In genomic region chr3:53254810-53255359, GRCh38 we compare ENCODE assay signal across 8 cellular contexts. TPM values are rescaled to one million over a fixed set of nuclear protein-coding genes. Genes with fewer than 3 reads are reported as not detected.
DNase-seq lines count a peak whose midpoint lies in the region; ATAC-seq lines count a peak whose summit lies in the region.

No MANE protein-coding gene starts in this region.

- no peaks in the 10 kb centered on the region for H3K36me3 Mint-ChIP-seq in naive B cell

- no peaks in the 10 kb centered on the region for H3K9me3 ChIP-seq in stomach smooth muscle (ENCODE audit: control insufficient read depth in 2 of 2, low read length in 2 of 2)

- peak; percentile 21 to 43 for DNase-seq in activated CD4-positive, alpha-beta T cell treated with anti-CD3 and anti-CD28 coated beads for 24 hours (ENCODE audit: low read depth in 2 of 2)
- no peak for DNase-seq in activated CD4-positive, alpha-beta T cell treated with anti-CD3 and anti-CD28 coated beads for 1 hour
- DNase-seq in NOMO-1 treated with DMSO at 0.1 percent for 48 hours (lab: John Stamatoyannopoulos, UW; ENCODE audit: unreplicated experiment) (peak; percentile 51), activated T-helper 1 cell treated with Interleukin-2 at 50 U/mL for 16 hours (ENCODE audit: low read depth) (peak; percentile 29), fibroblast of gingiva (ENCODE audit: low read depth) (peak; percentile 38), naive B cell (peak; percentile 30)

- peak overlapping the region; percentile 69 for H3K27ac ChIP-seq in stomach smooth muscle (ENCODE audit: low read length)

- no peaks in the 10 kb centered on the region for H3K36me3 ChIP-seq in stomach smooth muscle (ENCODE audit: control insufficient read depth in 2 of 2, insufficient read depth in 2 of 2, low read length in 2 of 2)

- no peaks in the 10 kb centered on the region for H3K27me3 Mint-ChIP-seq in naive B cell

- peak overlapping the region; percentile 87 to 94 (median 90) for H3K4me3 Mint-ChIP-seq in naive B cell

- H3K9me3 Mint-ChIP-seq in naive B cell: no peaks in the 10 kb centered on the region

- peak overlapping the region; percentile 76 to 86 for H3K9ac ChIP-seq in stomach smooth muscle (ENCODE audit: low read length in 2 of 2)

- H3K4me1 ChIP-seq in stomach smooth muscle (ENCODE audit: control insufficient read depth, insufficient read depth, low read length): peaks cover 43% of the 10 kb centered on the region

- ATAC-seq in HG02938 (IDR thresholded peaks at IDR 0.05; ENCODE audit: unreplicated experiment) (peak; percentile 37), naive B cell (ENCODE audit: low read depth in 2 of 2) (peak; percentile 18 to 33)

- peak overlapping the region; percentile 88 to 96 for H3K4me3 ChIP-seq in stomach smooth muscle (ENCODE audit: low read length in 2 of 2)

- H3K27ac Mint-ChIP-seq in naive B cell: peak overlapping the region; percentile 72 to 92 (median 84)

- H3K4me1 Mint-ChIP-seq in naive B cell: peaks cover 30 to 56% (median 53%) of the 10 kb centered on the region in 3 donors

- H3K27me3 ChIP-seq in stomach smooth muscle (ENCODE audit: control insufficient read depth in 1 of 2, insufficient read depth in 2 of 2, low read length in 2 of 2): no peaks in the 10 kb centered on the region

RNA-seq across cellular contexts. Expression of gene TKT, which starts 0.9 kb away (rescaled TPM):
- polyA plus RNA-seq in naive B cell (ENCODE audit: low read depth in 6 of 6): 10 to 100 TPM; 33.0 to 52.9 (median 45.9) TPM
